In the genomic region with DNA sequence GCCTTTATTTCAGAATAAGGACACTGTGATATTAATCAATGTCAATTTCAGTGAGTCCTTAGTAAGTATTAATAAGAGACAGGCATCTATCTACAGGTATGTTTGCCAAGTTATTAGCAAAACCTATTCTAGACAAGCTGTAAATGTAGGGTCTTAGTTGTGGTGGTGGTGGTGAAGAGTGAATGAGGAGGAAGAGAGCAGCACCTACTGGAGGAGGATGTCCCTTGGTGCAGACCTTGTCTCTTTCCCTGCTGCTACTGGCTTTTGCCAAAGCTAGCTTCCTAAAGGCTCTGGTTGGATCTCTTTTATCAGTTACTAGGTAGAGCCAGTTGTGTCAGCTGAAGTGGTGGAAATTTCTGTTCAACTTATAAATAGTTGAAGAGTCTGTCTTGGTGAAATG, we compare ENCODE assay signal across 9 cellular contexts.
A peak's percentile ranks its signal among the peaks of the same experiment; 100 is the strongest.
DNase-seq lines count a peak whose midpoint lies in the region; ATAC-seq and TF ChIP-seq lines count a peak whose summit lies in the region.
"Had no signal": no experiment of that assay in that cellular context is flagged by ENCODE, and none has a peak within 500 bp of the region (broad histone marks: within the 10 kb centered on the region; RNA-seq: fewer than 3 reads in every experiment).

No MANE protein-coding gene starts in this region.

- H3F3A ChIP-seq in OCI-LY1 (ENCODE audit: insufficient read depth, low read length): no peaks in the 10 kb centered on the region

- H3K79me2 ChIP-seq in OCI-LY1 (ENCODE audit: insufficient read depth, low read length): no peaks in the 10 kb centered on the region

- no peak overlapping the region for H3K4me2 ChIP-seq in OCI-LY1 (ENCODE audit: low read length)

- DNase-seq in GM12864 (ENCODE audit: low read depth) (no peak), H7 (peak; percentile 4), lung microvascular endothelial cell (ENCODE audit: low read depth in 2 of 2) (peak; percentile 8 to 17), mucosa of descending colon (no peak), heart right ventricle (no peak), breast epithelium (ENCODE audit: low spot score in 2 of 2) (no peak)
- DNase-seq: activated naive CD4-positive, alpha-beta T cell treated with anti-CD3 and anti-CD28 coated beads for 36 hours had no signal

- TF ChIP-seq CTCF in GM12864 (IDR thresholded peaks at IDR 0.05; ENCODE audit: low read depth, low read length, missing control alignments) (peak; percentile 65), OCI-LY1 (IDR thresholded peaks at IDR 0.05; ENCODE audit: low read length) (peak; percentile 68), mucosa of descending colon (IDR thresholded peaks at IDR 0.05) (no peak), heart right ventricle (IDR thresholded peaks at IDR 0.05) (peak in 2 of 9 donors; percentile 28 to 31), breast epithelium (IDR thresholded peaks at IDR 0.05) (no peak)

- no peak overlapping the region for H2AFZ ChIP-seq in OCI-LY1 (ENCODE audit: low read length)

- no peaks in the 10 kb centered on the region for H4K20me1 ChIP-seq in OCI-LY1 (ENCODE audit: insufficient read depth, low read length)

- ATAC-seq in mucosa of descending colon (no peak), GM19023 (IDR thresholded peaks at IDR 0.05; ENCODE audit: unreplicated experiment) (no peak), heart right ventricle (no peak)

- H3K27me3 ChIP-seq in H7 (ENCODE audit: control insufficient read depth, insufficient read depth, low read length) (no peaks in the 10 kb centered on the region), OCI-LY1 (ENCODE audit: insufficient read depth, low read length) (no peaks in the 10 kb centered on the region), heart right ventricle (no peaks in the 10 kb centered on the region), breast epithelium (no peaks in the 10 kb centered on the region)

- no peaks in the 10 kb centered on the region for H3K36me3 ChIP-seq in H7 (replicated peaks; ENCODE audit: control insufficient read depth, insufficient read depth, low read length)
- H3K36me3 ChIP-seq in OCI-LY1 (ENCODE audit: insufficient read depth, low read length): no peaks in the 10 kb centered on the region
- H3K36me3 ChIP-seq in mucosa of descending colon (ENCODE audit: low read depth): no peaks in the 10 kb centered on the region
- no peaks in the 10 kb centered on the region for H3K36me3 ChIP-seq in heart right ventricle
- no peaks in the 10 kb centered on the region for H3K36me3 ChIP-seq in breast epithelium

- intact Hi-C loops in mucosa of descending colon (cut with DNase I, micrococcal nuclease): no loop called here
- intact Hi-C loops in heart right ventricle (cut with DNase I): no loop called here
- intact Hi-C loops in breast epithelium (cut with DNase I; ENCODE audit: low total_unique reads): no loop called here

- H3K9me2 ChIP-seq in OCI-LY1 (ENCODE audit: low read depth, low read length): no peaks in the 10 kb centered on the region

- H3K4me1 ChIP-seq in OCI-LY1 (ENCODE audit: insufficient read depth, low read length, severe bottlenecking): peaks cover 20% of the 10 kb centered on the region
- no peaks in the 10 kb centered on the region for H3K4me1 ChIP-seq in mucosa of descending colon (ENCODE audit: low read depth)
- H3K4me1 ChIP-seq in heart right ventricle: no peaks in the 10 kb centered on the region
- no peaks in the 10 kb centered on the region for H3K4me1 ChIP-seq in breast epithelium

- H3K27ac ChIP-seq in OCI-LY1 (ENCODE audit: low read depth, low read length, poor library complexity, severe bottlenecking) (no peak overlapping the region), heart right ventricle (no peak overlapping the region), breast epithelium (no peak overlapping the region)

- H3K9ac ChIP-seq in OCI-LY1 (ENCODE audit: low read length): no peak overlapping the region

- no peak for TF ChIP-seq POLR2A in breast epithelium (IDR thresholded peaks at IDR 0.05)

- H3K4me3 ChIP-seq in GM12864 (ENCODE audit: low read depth, low read length) (no peak overlapping the region), H7 (ENCODE audit: insufficient read depth, low read depth, low read length) (no peak overlapping the region), OCI-LY1 (ENCODE audit: low read depth, low read length, poor library complexity, severe bottlenecking) (no peak overlapping the region), mucosa of descending colon (no peak overlapping the region), heart right ventricle (no peak overlapping the region), breast epithelium (no peak overlapping the region)

- no peaks in the 10 kb centered on the region for H3K9me3 ChIP-seq in OCI-LY1 (ENCODE audit: low read length)
- no peaks in the 10 kb centered on the region for H3K9me3 ChIP-seq in mucosa of descending colon
- H3K9me3 ChIP-seq in heart right ventricle: no peaks in the 10 kb centered on the region
- H3K9me3 ChIP-seq in breast epithelium: no peaks in the 10 kb centered on the region

Comparison
In these comparisons a context has a peak if more than half of its experiments do, and no peak if none do; other contexts are left out.
1. DNase-seq: peak in H7 (single experiment) and lung microvascular endothelial cell (2 of 2); none in GM12864 (single experiment), mucosa of descending colon (0 of 3), heart right ventricle (0 of 2) and breast epithelium (0 of 2).
2. CTCF ChIP-seq: peak in GM12864 (single experiment) and OCI-LY1 (single experiment); none in mucosa of descending colon (single experiment) and breast epithelium (0 of 3).